ENCODE assay signal across 27 cellular contexts in the genomic region with DNA sequence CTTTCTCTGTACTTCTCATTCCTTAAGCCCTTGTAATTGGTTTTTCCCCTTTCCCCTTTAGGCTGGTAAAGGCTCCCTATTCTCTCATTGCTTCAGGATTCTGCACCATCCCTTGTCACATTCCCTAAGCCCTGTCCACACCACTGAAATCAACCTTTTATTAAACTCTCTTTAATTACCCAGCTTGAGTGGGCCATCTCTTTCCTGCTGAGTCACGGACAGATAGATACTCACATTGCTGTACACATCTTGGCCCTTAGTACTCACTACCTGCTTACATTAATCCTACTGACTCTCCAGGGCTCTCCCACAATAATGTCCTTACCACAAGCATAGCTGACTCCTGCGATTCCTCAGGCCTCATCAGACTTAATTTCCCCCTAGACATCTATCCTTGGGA.
"Had no signal": no experiment of that assay in that cellular context is flagged by ENCODE, and none has a peak within 500 bp of the region (broad histone marks: within the 10 kb centered on the region; RNA-seq: fewer than 3 reads in every experiment).

No MANE protein-coding gene starts in this region.

- ATAC-seq: effector memory CD8-positive, alpha-beta T cell; esophagus mucosa; foreskin keratinocyte; gastrocnemius medialis; gastroesophageal sphincter; heart left ventricle; heart right ventricle had no signal

- FAIRE-seq: colon, endometrium, endothelial cell of umbilical vein, frontal cortex had no signal

- DNase-seq: colonic mucosa; cortex of kidney; dermis blood vessel endothelial cell; dorsolateral prefrontal cortex; effector CD4-positive, alpha-beta T cell; effector CD8-positive, alpha-beta T cell; effector memory CD4-positive, alpha-beta T cell; effector memory CD8-positive, alpha-beta T cell; endodermal cell; esophagus squamous epithelium; foreskin fibroblast; foreskin keratinocyte; foreskin melanocyte; gastrocnemius medialis; glutamatergic neuron; head of caudate nucleus; heart left ventricle; heart right ventricle had no signal

- H3K9me3 ChIP-seq: colonic mucosa, esophagus muscularis mucosa, esophagus squamous epithelium, gastrocnemius medialis, gastroesophageal sphincter, heart left ventricle, heart right ventricle had no signal

- H3K36me3 ChIP-seq: colonic mucosa, esophagus muscularis mucosa, esophagus squamous epithelium, gastrocnemius medialis, gastroesophageal sphincter, heart left ventricle, heart right ventricle had no signal

- H3K27ac ChIP-seq: colonic mucosa, coronary artery, dorsolateral prefrontal cortex, epithelial cell of prostate, esophagus muscularis mucosa, esophagus squamous epithelium, foreskin keratinocyte, gastrocnemius medialis, gastroesophageal sphincter, heart left ventricle, heart right ventricle had no signal

- H3K4me1 ChIP-seq: colonic mucosa, esophagus muscularis mucosa, esophagus squamous epithelium, foreskin keratinocyte, gastrocnemius medialis, gastroesophageal sphincter, heart left ventricle, heart right ventricle had no signal

- H3K4me3 ChIP-seq: colonic mucosa, coronary artery, dorsolateral prefrontal cortex, esophagus muscularis mucosa, esophagus squamous epithelium, gastrocnemius medialis, gastroesophageal sphincter, heart left ventricle, heart right ventricle had no signal

- H3K27me3 ChIP-seq: colonic mucosa, dorsolateral prefrontal cortex, esophagus muscularis mucosa, gastrocnemius medialis, gastroesophageal sphincter, heart right ventricle had no signal
